Comparison of ENCODE assay signal across 11 cellular contexts in genomic region chr7:131026297-131027003, GRCh38.
DNase-seq lines count a peak whose midpoint lies in the region; ATAC-seq and TF ChIP-seq lines count a peak whose summit lies in the region.
"Had no signal": no experiment of that assay in that cellular context is flagged by ENCODE, and none has a peak within 500 bp of the region (broad histone marks: within the 10 kb centered on the region; RNA-seq: fewer than 3 reads in every experiment).

No MANE protein-coding gene starts in this region.

- peaks cover 47% of the 10 kb centered on the region for H3K4me1 Mint-ChIP-seq in T-helper 1 cell treated with Interleukin-12 subunit alpha and Interleukin-12 subunit beta and Interleukin-4 antibody, amounts not matched to agents 30 μg/mL and 1 μg/mL, for 36 hours (ENCODE audit: low read depth)

- H3K9me3 Mint-ChIP-seq in T-helper 1 cell treated with Interleukin-12 subunit alpha and Interleukin-12 subunit beta and Interleukin-4 antibody, amounts not matched to agents 30 μg/mL and 1 μg/mL, for 36 hours, result peaks cover 12% of the 10 kb centered on the region
- H3K9me3 Mint-ChIP-seq: type B pancreatic cell had no signal

- H3K27me3 Mint-ChIP-seq in T-helper 1 cell treated with Interleukin-12 subunit alpha and Interleukin-12 subunit beta and Interleukin-4 antibody, amounts not matched to agents 30 μg/mL and 1 μg/mL, for 36 hours (ENCODE audit: low read depth), result no peaks in the 10 kb centered on the region

- TF ChIP-seq CTCF in GM12865 (IDR thresholded peaks at IDR 0.05; ENCODE audit: insufficient read depth, low read depth, low read length, missing control alignments), result no peak

- DNase-seq in GM12865 (ENCODE audit: low read depth), result peak; percentile 67
- DNase-seq in kidney tubule cell (ENCODE audit: low spot score), result peak; percentile 49
- DNase-seq in NCI-H2227 treated with DMSO at 0.1 percent for 48 hours (lab: John Stamatoyannopoulos, UW), result no peak
- DNase-seq: NCI-H526 had no signal

- H3K4me3 ChIP-seq in GM12865 (ENCODE audit: low read depth, low read length), result no peak overlapping the region; the same call in 1 of the 2 replicates
- H3K4me3 ChIP-seq: cardiac muscle cell had no signal

- peak overlapping the region; percentile 22 for H3K27ac Mint-ChIP-seq in T-helper 1 cell treated with Interleukin-12 subunit alpha and Interleukin-12 subunit beta and Interleukin-4 antibody, amounts not matched to agents 30 μg/mL and 1 μg/mL, for 36 hours
- H3K27ac Mint-ChIP-seq: type B pancreatic cell had no signal

- ATAC-seq in HG02623 (IDR thresholded peaks at IDR 0.05; ENCODE audit: unreplicated experiment), result peak; percentile 48
- no peak for ATAC-seq in GM18907 (IDR thresholded peaks at IDR 0.05; ENCODE audit: unreplicated experiment)
- no peak for ATAC-seq in HG02981 (IDR thresholded peaks at IDR 0.05; ENCODE audit: unreplicated experiment)
- no peak for ATAC-seq in GM19324 (IDR thresholded peaks at IDR 0.05; ENCODE audit: low FRiP score, unreplicated experiment)

- H3K36me3 Mint-ChIP-seq in T-helper 1 cell treated with Interleukin-12 subunit alpha and Interleukin-12 subunit beta and Interleukin-4 antibody, amounts not matched to agents 30 μg/mL and 1 μg/mL, for 36 hours (ENCODE audit: low read depth), result peaks cover 30% of the 10 kb centered on the region
- H3K36me3 Mint-ChIP-seq: type B pancreatic cell had no signal

- no peak overlapping the region for H3K4me3 Mint-ChIP-seq in T-helper 1 cell treated with Interleukin-12 subunit alpha and Interleukin-12 subunit beta and Interleukin-4 antibody, amounts not matched to agents 30 μg/mL and 1 μg/mL, for 36 hours
- H3K4me3 Mint-ChIP-seq: type B pancreatic cell had no signal
